Comparison of ENCODE assay signal across 16 cellular contexts in genomic region chr3:132293231-132293630, GRCh38. TPM values are rescaled to one million over a fixed set of nuclear protein-coding genes. Genes with fewer than 3 reads are reported as not detected.
"Had no signal": no experiment of that assay in that cellular context is flagged by ENCODE, and none has a peak within 500 bp of the region (broad histone marks: within the 10 kb centered on the region; RNA-seq: fewer than 3 reads in every experiment).

No MANE protein-coding gene starts in this region.

- H3K9me3 ChIP-seq: suprapubic skin, upper lobe of left lung had no signal

- FAIRE-seq: kidney had no signal

- DNase-seq: activated CD4-positive, alpha-beta T cell treated with anti-CD3 and anti-CD28 coated beads for 1 hour; activated CD4-positive, alpha-beta T cell treated with anti-CD3 and anti-CD28 coated beads, Interleukin-2, amount 50 U/mL, for 48 hours; activated CD8-positive, alpha-beta memory T cell treated with anti-CD3 and anti-CD28 coated beads, Interleukin-2, amount 10 ng/mL, durations not matched to agents 7 days and 5 days; activated effector memory CD4-positive, alpha-beta T cell treated with Interleukin-2 at 50 U/mL for 16 hours; activated T-cell treated with anti-CD3 and anti-CD28 coated beads, Interleukin-2, amount 50 U/mL, for 24 hours; amygdala; kidney; left ventricle myocardium superior; stimulated activated CD4-positive, alpha-beta T cell treated with anti-CD3 and anti-CD28 coated beads, Interleukin-4, amount 100 ng/mL, for 1 hour; stimulated activated CD8-positive, alpha-beta memory T cell treated with anti-CD3 and anti-CD28 coated beads, Interleukin-4, amount 100 ng/mL, for 48 hours; stimulated activated naive CD8-positive, alpha-beta T cell treated with anti-CD3 and anti-CD28 coated beads, Interleukin-15, Interleukin-2, amounts not matched to agents 100 U/mL and 50 U/mL, for 24 hours; upper lobe of left lung had no signal

- ATAC-seq: activated CD8-positive, alpha-beta memory T cell treated with anti-CD3 and anti-CD28 coated beads, Interleukin-2, amount 10 ng/mL, durations not matched to agents 7 days and 5 days; left ventricle myocardium superior; stimulated activated naive CD8-positive, alpha-beta T cell treated with anti-CD3 and anti-CD28 coated beads, Interleukin-15, Interleukin-2, amounts not matched to agents 100 U/mL and 50 U/mL, for 24 hours had no signal

- H3K4me2 ChIP-seq: hepatocyte had no signal

- H3K36me3 ChIP-seq: suprapubic skin, upper lobe of left lung had no signal

- H2AFZ ChIP-seq: hepatocyte had no signal

- H3K27me3 ChIP-seq: hepatocyte, suprapubic skin, upper lobe of left lung had no signal

- H3K4me3 ChIP-seq: hepatocyte, suprapubic skin, upper lobe of left lung had no signal

- H3K79me2 ChIP-seq: hepatocyte had no signal

- H3K27ac ChIP-seq: hepatocyte, suprapubic skin, upper lobe of left lung had no signal

RNA-seq across cellular contexts. Expression of gene ACP3, which starts 24.0 kb away (rescaled TPM):
- total RNA-seq: activated CD8-positive, alpha-beta memory T cell treated with anti-CD3 and anti-CD28 coated beads, Interleukin-2, amount 10 ng/mL, durations not matched to agents 7 days and 5 days; osteocyte had no signal
- polyA plus RNA-seq: neural cell had no signal
